In the genomic region with DNA sequence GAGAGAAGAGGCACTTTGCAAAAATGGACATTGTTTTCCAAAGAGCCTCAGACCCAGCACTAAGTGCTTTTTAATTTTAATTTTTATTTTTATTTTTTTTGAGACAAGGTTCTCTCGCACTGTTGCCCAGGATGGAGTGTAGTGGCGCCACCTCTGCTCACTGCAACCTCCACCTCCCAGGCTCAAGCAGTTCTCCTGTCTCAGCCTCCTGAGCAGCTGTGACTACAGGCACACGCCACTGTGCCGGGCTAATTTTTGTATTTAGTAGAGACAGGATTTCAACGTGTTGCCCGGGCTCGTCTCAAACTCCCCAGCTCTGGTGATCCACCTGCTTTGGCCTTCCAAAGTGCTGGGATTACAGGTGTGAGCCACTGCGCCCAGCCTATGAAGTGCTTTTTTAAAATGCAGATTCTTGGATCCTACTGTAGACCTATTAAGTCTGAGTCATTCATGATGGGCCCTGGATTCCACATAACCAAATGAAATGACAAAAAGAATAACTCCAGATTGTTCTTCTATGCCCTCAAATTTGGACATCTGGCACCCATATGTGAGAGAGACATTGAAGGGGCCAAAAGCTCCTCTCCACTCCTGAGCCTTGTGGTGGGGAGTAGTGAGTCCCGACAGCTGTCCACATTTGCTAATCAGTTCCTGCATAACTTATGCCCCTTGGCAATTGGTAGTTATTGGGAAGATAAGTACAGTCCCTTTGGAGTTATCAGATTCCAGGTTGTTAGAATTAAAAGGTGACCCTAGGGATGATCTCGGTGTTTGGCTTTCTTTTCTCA, we compare ENCODE assay signal across 11 cellular contexts. TPM values are rescaled to one million over a fixed set of nuclear protein-coding genes. Genes with fewer than 3 reads are reported as not detected.
DNase-seq lines count a peak whose midpoint lies in the region; ATAC-seq and TF ChIP-seq lines count a peak whose summit lies in the region.
"Had no signal": no experiment of that assay in that cellular context is flagged by ENCODE, and none has a peak within 500 bp of the region (broad histone marks: within the 10 kb centered on the region; RNA-seq: fewer than 3 reads in every experiment).

No MANE protein-coding gene starts in this region.

- H3K9ac ChIP-seq in PC-3 (ENCODE audit: low read length) = no peak overlapping the region

- H3K4me2 ChIP-seq in PC-3 (ENCODE audit: low read length) = peak overlapping the region; percentile 83

- H2AFZ ChIP-seq in PC-3 (ENCODE audit: low read length) = no peak overlapping the region

- H3K79me2 ChIP-seq in PC-3 (ENCODE audit: low read length) = peaks cover 85% of the 10 kb centered on the region

- H3K27me3 ChIP-seq in PC-3 (ENCODE audit: low read length) = no peaks in the 10 kb centered on the region

- peaks cover 10% of the 10 kb centered on the region; the same call in 1 of the 2 replicates for H3K36me3 ChIP-seq in PC-3 (ENCODE audit: low read depth, low read length)

- no peak overlapping the region for H3K27ac ChIP-seq in PC-3 (ENCODE audit: low read length)
- H3K27ac ChIP-seq: 22Rv1 had no signal

- peak overlapping the region; percentile 20 for H3K4me3 Mint-ChIP-seq in activated CD8-positive, alpha-beta T cell treated with anti-CD3 and anti-CD28 coated beads for 36 hours
- no peak overlapping the region for H3K4me3 Mint-ChIP-seq in activated CD8-positive, alpha-beta T cell treated with anti-CD3 and anti-CD28 coated beads, Interleukin-2, amount 10 ng/mL, durations not matched to agents 7 days and 5 days
- peak overlapping the region; percentile 62 for H3K4me3 Mint-ChIP-seq in type B pancreatic cell

- no peak for TF ChIP-seq CTCF in activated CD8-positive, alpha-beta T cell treated with anti-CD3 and anti-CD28 coated beads for 36 hours (IDR thresholded peaks at IDR 0.05)
- TF ChIP-seq CTCF in PC-3 (conservative IDR thresholded peaks at IDR 0.05; ENCODE audit: low read depth, low read length) (no peak), type B pancreatic cell (conservative IDR thresholded peaks at IDR 0.05) (no peak)

- no peaks in the 10 kb centered on the region for H3K9me3 Mint-ChIP-seq in activated CD8-positive, alpha-beta T cell treated with anti-CD3 and anti-CD28 coated beads for 36 hours
- H3K9me3 Mint-ChIP-seq in activated CD8-positive, alpha-beta T cell treated with anti-CD3 and anti-CD28 coated beads, Interleukin-2, amount 10 ng/mL, durations not matched to agents 7 days and 5 days (ENCODE audit: insufficient read depth) = no peaks in the 10 kb centered on the region
- no peaks in the 10 kb centered on the region for H3K9me3 Mint-ChIP-seq in type B pancreatic cell
- H3K9me3 Mint-ChIP-seq: T-helper 2 cell treated with Interferon-gamma antibody and Interleukin-4, amounts not matched to agents 5 μg/mL and 100 μg/mL, for 36 hours had no signal

- H3K4me3 ChIP-seq in PC-3 (ENCODE audit: low read length) = 0 out of 2 replicates have a peak overlapping the region, but pooled peaks have one; percentile 64

- intact Hi-C loops in activated CD8-positive, alpha-beta T cell treated with anti-CD3 and anti-CD28 coated beads for 36 hours (cut with micrococcal nuclease) = no loop called here
- intact Hi-C loops in PC-3 (cut with micrococcal nuclease) = no loop called here

- H3K9me2 ChIP-seq in PC-3 (replicated peaks; ENCODE audit: low read length) = no peaks in the 10 kb centered on the region

- H3K27ac Mint-ChIP-seq in activated CD8-positive, alpha-beta T cell treated with anti-CD3 and anti-CD28 coated beads for 36 hours = no peak overlapping the region
- H3K27ac Mint-ChIP-seq in activated CD8-positive, alpha-beta T cell treated with anti-CD3 and anti-CD28 coated beads, Interleukin-2, amount 10 ng/mL, durations not matched to agents 7 days and 5 days = no peak overlapping the region
- H3K27ac Mint-ChIP-seq in type B pancreatic cell = peak overlapping the region; percentile 52

- H4K20me1 ChIP-seq in PC-3 (ENCODE audit: low read length) = peaks cover 58% of the 10 kb centered on the region

- peaks cover 39% of the 10 kb centered on the region for H3K4me1 Mint-ChIP-seq in activated CD8-positive, alpha-beta T cell treated with anti-CD3 and anti-CD28 coated beads for 36 hours (ENCODE audit: low read depth)
- peaks cover 35% of the 10 kb centered on the region for H3K4me1 Mint-ChIP-seq in activated CD8-positive, alpha-beta T cell treated with anti-CD3 and anti-CD28 coated beads, Interleukin-2, amount 10 ng/mL, durations not matched to agents 7 days and 5 days (ENCODE audit: low read depth)
- H3K4me1 Mint-ChIP-seq in type B pancreatic cell (ENCODE audit: unreplicated experiment) = peaks cover 38% of the 10 kb centered on the region

- H3K4me1 ChIP-seq in PC-3 (ENCODE audit: insufficient read depth, low read length) = peaks cover 34% of the 10 kb centered on the region

- POLR2A ChIA-PET in activated CD8-positive, alpha-beta T cell treated with anti-CD3 and anti-CD28 coated beads for 36 hours (lab: Charles Lee) = interaction anchor here (1.3 kb wide), 1 partner anchor 17 kb away, joined by 3 read pairs; no protein-coding TSS in a partner anchor
- POLR2A ChIA-PET in activated CD8-positive, alpha-beta T cell treated with anti-CD3 and anti-CD28 coated beads, Interleukin-2, amount 10 ng/mL, durations not matched to agents 7 days and 5 days (lab: Charles Lee) = no interaction called here
- POLR2A ChIA-PET in PC-3 (lab: Charles Lee; ENCODE audit: unreplicated experiment) = no interaction called here

- no peak for ATAC-seq in activated CD8-positive, alpha-beta T cell treated with anti-CD3 and anti-CD28 coated beads for 36 hours
- ATAC-seq in activated CD8-positive, alpha-beta T cell treated with anti-CD3 and anti-CD28 coated beads, Interleukin-2, amount 10 ng/mL, durations not matched to agents 7 days and 5 days = no peak
- ATAC-seq in PC-3 (no peak), HG03025 (IDR thresholded peaks at IDR 0.05; ENCODE audit: low FRiP score, unreplicated experiment) (no peak), HG03159 (IDR thresholded peaks at IDR 0.05; ENCODE audit: unreplicated experiment) (no peak)

- CTCF ChIA-PET in activated CD8-positive, alpha-beta T cell treated with anti-CD3 and anti-CD28 coated beads for 36 hours (lab: Charles Lee) = interaction anchor here (0.7 to 5.7 kb wide), 3 partner anchors 8 to 13 kb away, joined by 3 to 79 read pairs (median 4); no protein-coding TSS in a partner anchor
- CTCF ChIA-PET in activated CD8-positive, alpha-beta T cell treated with anti-CD3 and anti-CD28 coated beads, Interleukin-2, amount 10 ng/mL, durations not matched to agents 7 days and 5 days (lab: Charles Lee) = interaction anchor here (1.0 to 4.5 kb wide), 4 partner anchors 9 to 276 kb away, joined by 3 to 50 read pairs (median 4); no protein-coding TSS in a partner anchor
- CTCF ChIA-PET in PC-3 (lab: Charles Lee) = no interaction called here

- no peaks in the 10 kb centered on the region for H3K9me3 ChIP-seq in PC-3 (ENCODE audit: low read length)

- no peaks in the 10 kb centered on the region for H3K27me3 Mint-ChIP-seq in activated CD8-positive, alpha-beta T cell treated with anti-CD3 and anti-CD28 coated beads for 36 hours
- H3K27me3 Mint-ChIP-seq in activated CD8-positive, alpha-beta T cell treated with anti-CD3 and anti-CD28 coated beads, Interleukin-2, amount 10 ng/mL, durations not matched to agents 7 days and 5 days (ENCODE audit: low read depth) = no peaks in the 10 kb centered on the region
- H3K27me3 Mint-ChIP-seq in type B pancreatic cell = no peaks in the 10 kb centered on the region

- BruUV-seq in PC-3 (replicated peaks; lab: Mats Ljungman, UMichigan) = no TSS peak

- no peaks in the 10 kb centered on the region for H3F3A ChIP-seq in PC-3 (ENCODE audit: low read length, unreplicated experiment)

- peaks cover 30% of the 10 kb centered on the region for H3K36me3 Mint-ChIP-seq in activated CD8-positive, alpha-beta T cell treated with anti-CD3 and anti-CD28 coated beads for 36 hours (ENCODE audit: low read depth)
- H3K36me3 Mint-ChIP-seq in activated CD8-positive, alpha-beta T cell treated with anti-CD3 and anti-CD28 coated beads, Interleukin-2, amount 10 ng/mL, durations not matched to agents 7 days and 5 days (ENCODE audit: low read depth) = peaks cover 23% of the 10 kb centered on the region
- H3K36me3 Mint-ChIP-seq in type B pancreatic cell = peaks cover 3% of the 10 kb centered on the region

- DNase-seq in activated CD8-positive, alpha-beta T cell treated with anti-CD3 and anti-CD28 coated beads for 36 hours = no peak
- no peak for DNase-seq in activated CD8-positive, alpha-beta T cell treated with anti-CD3 and anti-CD28 coated beads, Interleukin-2, amount 10 ng/mL, durations not matched to agents 7 days and 5 days
- no peak for DNase-seq in PC-3
- DNase-seq in fibroblast of gingiva (ENCODE audit: low read depth) = peak; percentile 79
- DNase-seq in type B pancreatic cell (ENCODE audit: extremely low spot score, unreplicated experiment) = no peak
- DNase-seq in DMS79 treated with DMSO at 0.1 percent for 48 hours (lab: John Stamatoyannopoulos, UW) = no peak
- DNase-seq: substantia nigra had no signal

RNA-seq across cellular contexts. Expression of gene NOCT, which starts 3.6 kb away (rescaled TPM):
- 10 to 100 TPM; 21.5 to 24.9 TPM for total RNA-seq in activated CD8-positive, alpha-beta T cell treated with anti-CD3 and anti-CD28 coated beads for 36 hours
- total RNA-seq in activated CD8-positive, alpha-beta T cell treated with anti-CD3 and anti-CD28 coated beads, Interleukin-2, amount 10 ng/mL, durations not matched to agents 7 days and 5 days = 1 to 10 TPM; 8.6 to 9.3 TPM
- total RNA-seq in PC-3 (2014; rRNA removed) = 25.8 and 32.7 TPM in 2 replicates
- total RNA-seq in type B pancreatic cell (ENCODE audit: low replicate concordance) = 9.2 and 13.6 TPM in 2 replicates
